ENCODE assay signal across 14 cellular contexts in genomic region chr2:222298000-222298310, GRCh38. TPM values are rescaled to one million over a fixed set of nuclear protein-coding genes. Genes with fewer than 3 reads are reported as not detected.
DNase-seq lines count a peak whose midpoint lies in the region; ATAC-seq, FAIRE-seq and TF ChIP-seq lines count a peak whose summit lies in the region.
"Had no signal": no experiment of that assay in that cellular context is flagged by ENCODE, and none has a peak within 500 bp of the region (broad histone marks: within the 10 kb centered on the region; RNA-seq: fewer than 3 reads in every experiment).

No MANE protein-coding gene starts in this region.

- no peaks in the 10 kb centered on the region for H3K9me3 ChIP-seq in HEK293 (ENCODE audit: control insufficient read depth, insufficient read depth, low read depth, low read length)
- no peaks in the 10 kb centered on the region for H3K9me3 ChIP-seq in hepatocyte (ENCODE audit: low read depth)

- no peaks in the 10 kb centered on the region for H3K79me2 ChIP-seq in hepatocyte

- no peaks in the 10 kb centered on the region for H3K9me2 ChIP-seq in hepatocyte (replicated peaks; ENCODE audit: insufficient read depth)

- WGBS in hepatocyte (ENCODE audit: low lambda C conversion rate, missing lambda C conversion rate): 5% methylated on average over 15 of the region's 16 CpGs

- ATAC-seq in naive thymus-derived CD8-positive, alpha-beta T cell: no peak
- no peak for ATAC-seq in HG02884 (IDR thresholded peaks at IDR 0.05; ENCODE audit: unreplicated experiment)

- intact Hi-C loops in activated CD4-positive, alpha-beta memory T cell treated with anti-CD3 and anti-CD28 coated beads for 36 hours (cut with micrococcal nuclease): no loop called here

- H3K36me3 Mint-ChIP-seq in activated CD4-positive, alpha-beta memory T cell treated with anti-CD3 and anti-CD28 coated beads for 36 hours: peaks cover 6% of the 10 kb centered on the region
- H3K36me3 Mint-ChIP-seq in naive thymus-derived CD8-positive, alpha-beta T cell: peaks cover 3 to 17% (median 12%) of the 10 kb centered on the region in 3 donors

- H3K4me3 ChIP-seq in HEK293 (ENCODE audit: low read depth, low read length): peak overlapping the region; percentile 65
- no peak overlapping the region for H3K4me3 ChIP-seq in hepatocyte
- H3K4me3 ChIP-seq in skeletal muscle cell (ENCODE audit: low read depth, low read length): peak overlapping the region; percentile 31

- CTCF ChIA-PET in HEK293 (lab: Yijun Ruan, JAX): interaction anchor here (1.2 to 1.4 kb wide), 2 partner anchors 259 to 265 kb away, joined by 3 to 5 read pairs; no protein-coding TSS in a partner anchor
- CTCF ChIA-PET in activated CD4-positive, alpha-beta memory T cell treated with anti-CD3 and anti-CD28 coated beads for 36 hours (lab: Charles Lee): no interaction called here

- no peak overlapping the region for H3K27ac Mint-ChIP-seq in activated CD4-positive, alpha-beta memory T cell treated with anti-CD3 and anti-CD28 coated beads for 36 hours
- H3K27ac Mint-ChIP-seq in naive thymus-derived CD8-positive, alpha-beta T cell: no peak overlapping the region

- POLR2A ChIA-PET in HEK293 (lab: Yijun Ruan, JAX): interaction anchor here (0.7 to 2.2 kb wide), 9 partner anchors 14 to 273 kb away, joined by 3 to 31 read pairs (median 5); no protein-coding TSS in a partner anchor
- POLR2A ChIA-PET in activated CD4-positive, alpha-beta memory T cell treated with anti-CD3 and anti-CD28 coated beads for 36 hours (lab: Charles Lee): no interaction called here
- POLR2A ChIA-PET in naive thymus-derived CD8-positive, alpha-beta T cell (lab: Charles Lee): no interaction called here

- no peak for FAIRE-seq in D721Med (lab: Jason Lieb, UNC)
- FAIRE-seq: small intestine had no signal

- peak overlapping the region; percentile 65 for H3K4me2 ChIP-seq in hepatocyte

- H3K4me1 Mint-ChIP-seq in activated CD4-positive, alpha-beta memory T cell treated with anti-CD3 and anti-CD28 coated beads for 36 hours (ENCODE audit: low read depth): peaks cover 45% of the 10 kb centered on the region
- H3K4me1 Mint-ChIP-seq in naive thymus-derived CD8-positive, alpha-beta T cell: peaks cover 15 to 45% (median 37%) of the 10 kb centered on the region in 4 donors

- TF ChIP-seq CTCF in HEK293 (tag by site-specific recombination; IDR thresholded peaks at IDR 0.05): no peak
- TF ChIP-seq CTCF in hepatocyte (IDR thresholded peaks at IDR 0.05; ENCODE audit: poor library complexity): no peak
- no peak for TF ChIP-seq CTCF in D721Med (IDR thresholded peaks at IDR 0.05; ENCODE audit: insufficient read depth, missing control alignments)

- H3K4me1 ChIP-seq in HEK293 (ENCODE audit: control insufficient read depth, insufficient read depth, low read length) (peaks cover 8% of the 10 kb centered on the region), hepatocyte (ENCODE audit: insufficient read depth) (peaks cover 6% of the 10 kb centered on the region)

- peak overlapping the region; percentile 84; the same call in 1 of the 2 replicates for H3K27ac ChIP-seq in HEK293 (ENCODE audit: extremely low read depth, low read depth, low read length)
- no peak overlapping the region for H3K27ac ChIP-seq in hepatocyte

- no peaks in the 10 kb centered on the region for H4K20me1 ChIP-seq in hepatocyte (ENCODE audit: insufficient read depth, poor library complexity, severe bottlenecking)

- DNase-seq in activated CD4-positive, alpha-beta memory T cell treated with anti-CD3 and anti-CD28 coated beads for 36 hours: no peak
- DNase-seq in hepatocyte (ENCODE audit: low spot score) (no peak), skeletal muscle cell (ENCODE audit: low read depth) (no peak), kidney glomerular epithelial cell (lab: John Stamatoyannopoulos, UW) (no peak), D721Med (ENCODE audit: insufficient read length, low spot score) (no peak)
- DNase-seq in naive thymus-derived CD8-positive, alpha-beta T cell: no peak
- DNase-seq: activated CD4-positive, alpha-beta T cell treated with anti-CD3 and anti-CD28 coated beads, Interleukin-2, amount 50 U/mL, for 48 hours; NCI-H1092; NCI-H226; OCI-M1; small intestine had no signal

- H3K4me3 Mint-ChIP-seq in activated CD4-positive, alpha-beta memory T cell treated with anti-CD3 and anti-CD28 coated beads for 36 hours: peak overlapping the region; percentile 20
- H3K4me3 Mint-ChIP-seq in naive thymus-derived CD8-positive, alpha-beta T cell: peak overlapping the region in 2 of 10 donors; percentile 8 to 14

- peaks cover 90% of the 10 kb centered on the region for H3K27me3 Mint-ChIP-seq in activated CD4-positive, alpha-beta memory T cell treated with anti-CD3 and anti-CD28 coated beads for 36 hours
- peaks cover 51 to 100% (median 85%) of the 10 kb centered on the region in 5 donors for H3K27me3 Mint-ChIP-seq in naive thymus-derived CD8-positive, alpha-beta T cell

- no peaks in the 10 kb centered on the region for H3K9me3 Mint-ChIP-seq in activated CD4-positive, alpha-beta memory T cell treated with anti-CD3 and anti-CD28 coated beads for 36 hours
- H3K9me3 Mint-ChIP-seq in naive thymus-derived CD8-positive, alpha-beta T cell: peaks cover 0 to 19% (median 8%) of the 10 kb centered on the region in 9 donors

- H3K36me3 ChIP-seq in HEK293 (ENCODE audit: control insufficient read depth in 2 of 2, insufficient read depth in 1 of 2, low read length in 2 of 2) (peaks cover 14 to 41% of the 10 kb centered on the region in 2 experiments; a peak in 2 of 3 replicates), hepatocyte (replicated peaks; ENCODE audit: insufficient read depth, low read depth) (no peaks in the 10 kb centered on the region)

- H3K27me3 ChIP-seq in hepatocyte: peaks cover 99% of the 10 kb centered on the region

- no peak overlapping the region for H2AFZ ChIP-seq in hepatocyte

TF ChIP-seq in HEK293, 187 proteins besides CTCF, POLR2A, EP300 and RAD21:
- TF ChIP-seq ZSCAN4 (tag by site-specific recombination; IDR thresholded peaks at IDR 0.05) (no peak), ZNF335 (tag by site-specific recombination; conservative IDR thresholded peaks at IDR 0.05) (peak; percentile 60; the same call in 1 of the 2 replicates), ZNF785 (tag by site-specific recombination; IDR thresholded peaks at IDR 0.05) (no peak), ZNF350 (tag by site-specific recombination; IDR thresholded peaks at IDR 0.05) (no peak), ZNF311 (tag by site-specific recombination; IDR thresholded peaks at IDR 0.05; ENCODE audit: borderline replicate concordance) (no peak), ZNF26 (tag by site-specific recombination; IDR thresholded peaks at IDR 0.05) (no peak), ZNF658 (tag by site-specific recombination; IDR thresholded peaks at IDR 0.05) (no peak), SP3 (tag by site-specific recombination; IDR thresholded peaks at IDR 0.05) (no peak)

RNA-seq across cellular contexts. Expression of gene PAX3, which starts 0.8 kb away (rescaled TPM):
- total RNA-seq in activated CD4-positive, alpha-beta memory T cell treated with anti-CD3 and anti-CD28 coated beads for 36 hours: not detected
- not detected in 2 replicates for total RNA-seq in hepatocyte
- not detected in 2 replicates for polyA plus RNA-seq in hepatocyte
- total RNA-seq in naive thymus-derived CD8-positive, alpha-beta T cell: not detected
- polyA plus RNA-seq in naive thymus-derived CD8-positive, alpha-beta T cell: not detected
- total RNA-seq: T-helper 1 cell treated with Interleukin-12 subunit alpha and Interleukin-12 subunit beta and Interleukin-4 antibody, amounts not matched to agents 30 ng/mL and 1 ng/mL, for 36 hours had no signal
- polyA plus RNA-seq: small intestine had no signal
